ENCODE assay signal across 8 cellular contexts in the genomic region with DNA sequence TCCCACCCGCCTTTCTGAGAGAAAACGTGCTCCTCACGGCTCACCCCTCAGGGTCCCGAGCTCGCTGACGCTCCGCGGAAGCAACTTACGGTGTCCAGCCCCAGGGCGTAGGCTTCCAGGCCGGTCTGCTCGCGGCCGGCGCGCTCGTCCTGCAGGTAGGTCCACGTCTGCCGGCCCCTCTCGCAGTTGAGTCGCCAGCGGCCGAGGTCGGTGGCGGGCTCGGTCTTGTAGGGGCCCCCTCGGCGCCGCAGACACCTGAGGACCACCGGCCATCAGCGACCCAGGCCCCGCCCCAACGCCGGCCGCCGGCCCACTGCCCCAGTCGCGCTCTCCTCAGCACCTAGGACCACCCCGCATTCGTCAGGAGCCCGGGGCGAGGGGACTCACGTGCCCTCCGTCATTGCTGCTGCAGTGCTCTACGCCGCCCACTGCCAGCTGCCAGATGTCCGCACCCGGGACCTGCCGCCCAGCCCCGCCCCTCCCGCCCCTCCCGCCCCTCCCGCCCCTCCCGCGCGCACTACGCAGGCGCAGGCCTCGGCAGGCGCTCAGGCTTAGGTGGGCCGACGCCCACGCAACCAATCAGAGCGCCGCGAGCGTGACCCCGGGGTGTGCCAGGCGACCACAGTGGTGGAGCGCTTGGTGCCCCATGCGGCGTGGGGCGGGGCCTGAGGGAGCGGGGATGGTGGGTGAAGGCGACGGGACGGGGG. TPM values are rescaled to one million over a fixed set of nuclear protein-coding genes. Genes with fewer than 3 reads are reported as not detected.
DNase-seq lines count a peak whose midpoint lies in the region; ATAC-seq, FAIRE-seq and TF ChIP-seq lines count a peak whose summit lies in the region.

A gene (minus strand): TSS at position 430 of the 707 bp plus-strand sequence. CDS start 29 bp downstream, at position 401.

- TF ChIP-seq EP300 in HepG2 (IDR thresholded peaks at IDR 0.05; ENCODE audit: low read depth in 2 of 2, low read length in 2 of 2) (no peak), HepG2 (CRISPR knock-in tag; IDR thresholded peaks at IDR 0.05; ENCODE audit: borderline replicate concordance) (no peak; the same call in 1 of the 2 replicates)

- DNase-seq in NCI-H82 (lab: John Stamatoyannopoulos, UW), result peak; percentile 99
- peak; percentile 94 to 96 for DNase-seq in activated CD4-positive, alpha-beta T cell treated with anti-CD3 and anti-CD28 coated beads, Interleukin-2, amount 50 U/mL, for 48 hours
- DNase-seq in dermis blood vessel endothelial cell, result peak; percentile 99
- peak; percentile 95 for DNase-seq in HepG2 (ENCODE audit: low spot score)
- peak; percentile 88 to 94 for DNase-seq in stimulated activated CD4-positive, alpha-beta T cell treated with anti-CD3 and anti-CD28 coated beads, Interleukin-2, amount 100 ng/mL, for 48 hours

- no peaks in the 10 kb centered on the region for H3K9me3 ChIP-seq in HepG2 (ENCODE audit: low read length)

- peaks cover 61% of the 10 kb centered on the region for H3K4me1 ChIP-seq in HepG2 (ENCODE audit: insufficient read depth, low read length)

- WGBS in HepG2 (ENCODE audit: low lambda C conversion rate), result 0% methylated on average over 6 of the region's 77 CpGs

- no peaks in the 10 kb centered on the region for H3K27me3 ChIP-seq in HepG2 (ENCODE audit: control insufficient read depth in 1 of 2, insufficient read depth in 2 of 2, low read length in 2 of 2)

- no peak for FAIRE-seq in HepG2 (lab: Jason Lieb, UNC)

- BruUV-seq in HepG2 (replicated peaks; lab: Mats Ljungman, UMichigan), result no TSS peak

- peak within 1 kb of the TSS; percentile 85 for H3K9ac ChIP-seq in HepG2 (ENCODE audit: insufficient read depth, low read depth, low read length)

- no peak within 1 kb of the TSS for H2AFZ ChIP-seq in HepG2 (ENCODE audit: low read length)

- H3K4me2 ChIP-seq in HepG2 (ENCODE audit: low read depth, low read length), result peak within 1 kb of the TSS; percentile 98

- CTCF ChIA-PET in HepG2 (lab: Yijun Ruan, JAX; ENCODE audit: low intra/inter-chr PET ratio, low total read pairs), result no interaction called here

- ATAC-seq in GM19438 (IDR thresholded peaks at IDR 0.05; ENCODE audit: low read depth, unreplicated experiment), result peak; percentile 72
- peak; percentile 67 for ATAC-seq in HG03571 (IDR thresholded peaks at IDR 0.05; ENCODE audit: unreplicated experiment)
- peak; percentile 88 for ATAC-seq in HepG2

- POLR2A ChIA-PET in HepG2 (lab: Yijun Ruan, JAX), result interaction anchor here (1.0 to 2.0 kb wide), 3 partner anchors 25 to 255 kb away, joined by 4 to 6 read pairs (median 5); no protein-coding TSS in a partner anchor

- peaks cover 61% of the 10 kb centered on the region for H3K79me2 ChIP-seq in HepG2 (ENCODE audit: insufficient read depth, low read length)

- peaks cover 28% of the 10 kb centered on the region for H4K20me1 ChIP-seq in HepG2 (ENCODE audit: insufficient read depth, low read length)

- H3K27ac ChIP-seq in C4-2B (peak within 1 kb of the TSS; percentile 96), HepG2 (ENCODE audit: extremely low read length, insufficient read depth, low read length) (peak within 1 kb of the TSS; percentile 78)

- peaks cover 0 to 9% of the 10 kb centered on the region in 2 experiments; a peak in 3 of 5 replicates for H3K36me3 ChIP-seq in HepG2 (replicated peaks in 1 of 2; ENCODE audit: control insufficient read depth in 1 of 2, insufficient read depth in 2 of 2, low read length in 2 of 2)

- intact Hi-C loops in HepG2 (cut with micrococcal nuclease; ENCODE audit: unreplicated experiment), result loop anchor here (5.0 to 10.0 kb wide), 2 partner anchors 56 to 71 kb away; a partner anchor contains a TSS

- 0 out of 2 replicates have a peak, but pooled peaks have one; percentile 9 for TF ChIP-seq RAD21 in HepG2 (CRISPR knock-in tag; IDR thresholded peaks at IDR 0.05)

- no peak for TF ChIP-seq CTCF in C4-2B (conservative IDR thresholded peaks at IDR 0.05)
- no peak for TF ChIP-seq CTCF in HepG2 (CRISPR knock-in tag; IDR thresholded peaks at IDR 0.05)

- peak in 1 of 2 experiments; percentile 46; a peak in 2 of 4 replicates for TF ChIP-seq POLR2A in HepG2 (IDR thresholded peaks at IDR 0.05; ENCODE audit: insufficient read depth in 1 of 2, low read depth in 2 of 2, low read length in 2 of 2)

- in situ Hi-C loops in HepG2 (cut with HindIII; ENCODE audit: extremely low pct_ligation_motif_present, low pct_unique_long_range_greater_than_20kb), result loop anchor here (5.0 kb wide), 1 partner anchor 256 kb away; no protein-coding TSS in a partner anchor

- peak within 1 kb of the TSS; percentile 91 to 99 (median 98) for H3K4me3 ChIP-seq in HepG2 (replicated peaks in 1 of 3; ENCODE audit: insufficient read depth in 1 of 3, low read depth in 2 of 3, low read length in 3 of 3)

TF ChIP-seq in HepG2, 621 proteins besides CTCF, POLR2A, EP300 and RAD21 (continues in another document):
- TF ChIP-seq KDM3A (CRISPR knock-in tag; IDR thresholded peaks at IDR 0.05; ENCODE audit: low read depth) (0 out of 2 replicates have a peak, but pooled peaks have one; percentile 38), SP5 (CRISPR knock-in tag; IDR thresholded peaks at IDR 0.05; ENCODE audit: borderline replicate concordance, low read depth) (peak; percentile 86), AGO2 (optimal IDR thresholded peaks at IDR 0.05; ENCODE audit: low read depth, low read length) (peak; percentile 55), SOX6 (IDR thresholded peaks at IDR 0.05) (no peak), SOX6 (CRISPR knock-in tag; IDR thresholded peaks at IDR 0.05) (peak; percentile 18; the same call in 1 of the 2 replicates)
- TF ChIP-seq, protein P1, sequence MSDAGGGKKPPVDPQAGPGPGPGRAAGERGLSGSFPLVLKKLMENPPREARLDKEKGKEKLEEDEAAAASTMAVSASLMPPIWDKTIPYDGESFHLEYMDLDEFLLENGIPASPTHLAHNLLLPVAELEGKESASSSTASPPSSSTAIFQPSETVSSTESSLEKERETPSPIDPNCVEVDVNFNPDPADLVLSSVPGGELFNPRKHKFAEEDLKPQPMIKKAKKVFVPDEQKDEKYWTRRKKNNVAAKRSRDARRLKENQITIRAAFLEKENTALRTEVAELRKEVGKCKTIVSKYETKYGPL (CRISPR knock-in tag; IDR thresholded peaks at IDR 0.05), result peak; percentile 39; the same call in 1 of the 2 replicates

RNA-seq across cellular contexts. Expression of the gene that starts here (rescaled TPM):
- total RNA-seq in dermis blood vessel endothelial cell (85.3 and 134 TPM in 2 replicates), HepG2 (2016; rRNA removed; fragmentation: Illumina TruSeq; extraction: Trizol) (73.5 and 113 TPM in 2 replicates)
- total RNA-seq in HepG2 (2016; cell fraction: cytosol; rRNA removed; fragmentation: Illumina TruSeq; extraction: Trizol; ENCODE audit: low read depth), result 7.3 and 7.8 TPM in 2 replicates
- 62.4 and 115 TPM in 2 replicates for total RNA-seq in HepG2 (2016; cell fraction: insoluble cytoplasmic fraction; rRNA removed; fragmentation: Illumina TruSeq; extraction: Trizol)
- total RNA-seq in HepG2 (2016; cell fraction: membrane; rRNA removed; fragmentation: Illumina TruSeq; extraction: Trizol), result 31.7 and 32.0 TPM in 2 replicates
- total RNA-seq in HepG2 (2016; cell fraction: nucleus; rRNA removed; fragmentation: Illumina TruSeq; extraction: Trizol), result 138 and 169 TPM in 2 replicates
- polyA plus RNA-seq in HepG2 (2011; rRNA removed), result 72.6 and 182 TPM in 2 replicates
- polyA plus RNA-seq in HepG2 (2011; cell fraction: cytosol; rRNA removed), result 29.6 and 35.0 TPM in 2 replicates
- 771 and 1,172 TPM in 2 replicates for polyA plus RNA-seq in HepG2 (2011; cell fraction: nucleus; rRNA removed)
- 69.9 and 111 TPM in 2 replicates for polyA plus RNA-seq in HepG2 (2012)
- polyA plus RNA-seq in HepG2 (2016; cell fraction: cytosol; fragmentation: Illumina TruSeq; extraction: Trizol; ENCODE audit: low read depth), result 5.3 and 5.5 TPM in 2 replicates
- 44.5 and 58.2 TPM in 2 replicates for polyA plus RNA-seq in HepG2 (2016; cell fraction: insoluble cytoplasmic fraction; fragmentation: Illumina TruSeq; extraction: Trizol; ENCODE audit: low read depth)
- polyA plus RNA-seq in HepG2 (2016; cell fraction: membrane; fragmentation: Illumina TruSeq; extraction: Trizol; ENCODE audit: low read depth), result 14.1 and 14.6 TPM in 2 replicates
- polyA plus RNA-seq in HepG2 (2016; cell fraction: nucleus; fragmentation: Illumina TruSeq; extraction: Trizol; ENCODE audit: insufficient read depth, low read depth), result 296 and 309 TPM in 2 replicates
- polyA minus RNA-seq in HepG2 (2011; rRNA and poly(A)+ RNA removed; ENCODE audit: low replicate concordance), result 67.2 and 95.6 TPM in 2 replicates
- polyA minus RNA-seq in HepG2 (2011; cell fraction: cytosol; rRNA and poly(A)+ RNA removed), result 16.2 and 25.1 TPM in 2 replicates
- polyA minus RNA-seq in HepG2 (2011; cell fraction: nucleus; rRNA and poly(A)+ RNA removed), result 66.3 and 114 TPM in 2 replicates

Comparison
In these comparisons a context has a peak if more than half of its experiments do, and no peak if none do; other contexts are left out.
1. Peak in every context shown above with its lines: DNase-seq, ATAC-seq, H3K4me3 ChIP-seq and H3K27ac ChIP-seq.